ENCODE assay signal across 9 cellular contexts in the genomic region with DNA sequence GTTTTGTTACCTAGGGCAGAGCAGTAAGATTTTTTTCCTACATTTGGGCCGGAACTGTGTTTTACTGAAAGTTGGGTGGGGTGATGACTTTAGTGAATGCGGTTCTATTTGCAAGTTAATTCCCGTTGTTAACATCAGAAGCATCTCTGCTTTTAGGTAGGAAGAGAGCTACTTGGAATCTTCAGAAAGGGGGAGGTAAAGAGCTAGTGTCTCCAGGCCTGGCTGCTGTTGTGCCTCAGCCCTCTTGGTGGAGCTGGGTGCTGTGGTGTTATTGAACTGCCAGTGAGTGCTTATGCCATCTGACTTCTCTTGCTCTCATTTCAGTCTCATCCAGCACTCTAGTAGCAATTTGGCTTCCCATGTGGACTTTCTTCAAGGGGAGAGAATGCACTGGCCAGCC. TPM values are rescaled to one million over a fixed set of nuclear protein-coding genes. Genes with fewer than 3 reads are reported as not detected.
DNase-seq lines count a peak whose midpoint lies in the region; ATAC-seq and TF ChIP-seq lines count a peak whose summit lies in the region.
"Had no signal": no experiment of that assay in that cellular context is flagged by ENCODE, and none has a peak within 500 bp of the region (broad histone marks: within the 10 kb centered on the region; RNA-seq: fewer than 3 reads in every experiment).

No MANE protein-coding gene starts in this region.

- H3K9ac ChIP-seq in HUES64 (ENCODE audit: low read depth, low read length): 0 out of 2 replicates have a peak overlapping the region, but pooled peaks have one; percentile 32

- H3K9me3 ChIP-seq in DOHH2 (ENCODE audit: control insufficient read depth, insufficient read depth, low read length) (no peaks in the 10 kb centered on the region), HUES64 (ENCODE audit: insufficient read depth, low read depth, low read length) (no peaks in the 10 kb centered on the region)

- H3K4me2 ChIP-seq in DOHH2 (ENCODE audit: low read length): no peak overlapping the region

- DNase-seq in activated naive CD8-positive, alpha-beta T cell treated with anti-CD3 and anti-CD28 coated beads, Interleukin-2, amount 50 U/mL, for 24 hours: no peak
- DNase-seq in kidney tubule cell (ENCODE audit: low spot score) (peak; percentile 40), DMS79 (lab: John Stamatoyannopoulos, UW) (no peak), NCI-H446 (lab: John Stamatoyannopoulos, UW) (no peak), left ventricle myocardium superior (no peak)
- DNase-seq: NCI-H1694 had no signal

- H3K4me3 Mint-ChIP-seq in activated naive CD8-positive, alpha-beta T cell treated with anti-CD3 and anti-CD28 coated beads, Interleukin-2, amount 50 U/mL, for 24 hours: no peak overlapping the region

- intact Hi-C loops in left ventricle myocardium superior (cut with micrococcal nuclease): no loop called here

- WGBS in HUES64: 5% methylated on average over 3 of the region's 3 CpGs

- H3K27ac ChIP-seq in DOHH2 (ENCODE audit: low read depth, low read length) (no peak overlapping the region), HUES64 (ENCODE audit: low read depth, low read length) (peak overlapping the region; percentile 83; the same call in 1 of the 2 replicates)

- H3F3A ChIP-seq in DOHH2 (ENCODE audit: control insufficient read depth, insufficient read depth): no peaks in the 10 kb centered on the region

- peaks cover 34% of the 10 kb centered on the region for H3K4me1 Mint-ChIP-seq in activated naive CD8-positive, alpha-beta T cell treated with anti-CD3 and anti-CD28 coated beads, Interleukin-2, amount 50 U/mL, for 24 hours

- H3K27me3 Mint-ChIP-seq in activated naive CD8-positive, alpha-beta T cell treated with anti-CD3 and anti-CD28 coated beads, Interleukin-2, amount 50 U/mL, for 24 hours: no peaks in the 10 kb centered on the region

- no peaks in the 10 kb centered on the region for H3K9me2 ChIP-seq in DOHH2 (replicated peaks; ENCODE audit: control insufficient read depth, low read length)

- peak overlapping the region; percentile 1 for H3K27ac Mint-ChIP-seq in activated naive CD8-positive, alpha-beta T cell treated with anti-CD3 and anti-CD28 coated beads, Interleukin-2, amount 50 U/mL, for 24 hours

- H3K27me3 ChIP-seq in DOHH2 (ENCODE audit: control insufficient read depth, low read length) (no peaks in the 10 kb centered on the region), HUES64 (ENCODE audit: insufficient read depth, low read length) (no peaks in the 10 kb centered on the region)

- 0 out of 2 replicates have a peak, but pooled peaks cover 5% of the 10 kb centered on the region for H4K20me1 ChIP-seq in DOHH2 (ENCODE audit: control insufficient read depth, insufficient read depth, low read depth, low read length)

- ATAC-seq in activated naive CD8-positive, alpha-beta T cell treated with anti-CD3 and anti-CD28 coated beads, Interleukin-2, amount 50 U/mL, for 24 hours: no peak
- ATAC-seq in HG02678 (IDR thresholded peaks at IDR 0.05; ENCODE audit: unreplicated experiment) (no peak), left ventricle myocardium superior (no peak)

- H3K9me3 Mint-ChIP-seq in activated naive CD8-positive, alpha-beta T cell treated with anti-CD3 and anti-CD28 coated beads, Interleukin-2, amount 50 U/mL, for 24 hours: no peaks in the 10 kb centered on the region

- H3K4me1 ChIP-seq in DOHH2 (ENCODE audit: control insufficient read depth, low read length): peaks cover 16% of the 10 kb centered on the region
- H3K4me1 ChIP-seq in HUES64 (ENCODE audit: insufficient read depth, low read length): peaks cover 26% of the 10 kb centered on the region

- peak; percentile 14 for TF ChIP-seq CTCF in DOHH2 (IDR thresholded peaks at IDR 0.05; ENCODE audit: low read depth, low read length, poor library complexity, severe bottlenecking)

- H3K36me3 Mint-ChIP-seq in activated naive CD8-positive, alpha-beta T cell treated with anti-CD3 and anti-CD28 coated beads, Interleukin-2, amount 50 U/mL, for 24 hours (ENCODE audit: low read depth): peaks cover 15% of the 10 kb centered on the region

- H3K79me2 ChIP-seq in DOHH2 (ENCODE audit: control insufficient read depth, low read length): peaks cover 34% of the 10 kb centered on the region

- peaks cover 43% of the 10 kb centered on the region for H3K36me3 ChIP-seq in DOHH2 (ENCODE audit: control insufficient read depth, low read length)
- peaks cover 48% of the 10 kb centered on the region for H3K36me3 ChIP-seq in HUES64 (ENCODE audit: insufficient read depth, low read length)

- H3K4me3 ChIP-seq in DOHH2 (ENCODE audit: low read length) (no peak overlapping the region), HUES64 (ENCODE audit: low read length) (peak overlapping the region; percentile 34)

RNA-seq across cellular contexts. Expression of a gene that starts 3.4 kb away (rescaled TPM):
- 52.2 TPM for polyA plus RNA-seq in HUES64 (2013, experiment 1 of 2)
- polyA plus RNA-seq in HUES64 (2013, experiment 2 of 2): 52.7 TPM
- total RNA-seq in left ventricle myocardium superior: 17.5 TPM

RNA-seq across cellular contexts. Expression of a gene that starts 54.0 kb away (rescaled TPM):
- 9.0 TPM for polyA plus RNA-seq in HUES64 (2013, experiment 1 of 2)
- 12.8 TPM for polyA plus RNA-seq in HUES64 (2013, experiment 2 of 2)
- total RNA-seq in left ventricle myocardium superior: 24.7 TPM
